Comparison of ENCODE assay signal across 25 cellular contexts in the genomic region with DNA sequence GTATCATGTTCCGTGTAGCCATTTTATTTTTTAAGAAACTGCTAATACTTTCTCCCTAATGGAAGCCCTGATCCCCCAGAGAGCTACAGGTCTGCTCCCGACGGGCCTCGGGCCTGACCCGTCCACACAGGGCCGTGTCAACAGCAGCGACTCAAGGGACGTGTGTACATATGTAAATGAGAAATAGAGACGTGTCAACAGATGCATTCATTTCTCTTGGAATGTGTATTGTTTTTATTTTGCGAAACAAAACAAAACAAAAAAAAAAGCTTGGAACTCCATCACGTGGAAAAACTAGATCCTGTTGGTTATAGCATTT. TPM values are rescaled to one million over a fixed set of nuclear protein-coding genes. Genes with fewer than 3 reads are reported as not detected.
DNase-seq lines count a peak whose midpoint lies in the region; ATAC-seq and TF ChIP-seq lines count a peak whose summit lies in the region.
"Had no signal": no experiment of that assay in that cellular context is flagged by ENCODE, and none has a peak within 500 bp of the region (broad histone marks: within the 10 kb centered on the region; RNA-seq: fewer than 3 reads in every experiment).

No MANE protein-coding gene starts in this region.

- no peaks in the 10 kb centered on the region for H3K4me1 ChIP-seq in cardiac muscle cell (ENCODE audit: low read depth)
- peaks cover 0 to 19% of the 10 kb centered on the region in 2 donors for H3K4me1 ChIP-seq in right atrium auricular region
- H3K4me1 ChIP-seq: breast epithelium had no signal

- no peaks in the 10 kb centered on the region for H3K27me3 ChIP-seq in cardiac muscle cell
- no peaks in the 10 kb centered on the region for H3K27me3 ChIP-seq in right atrium auricular region
- H3K27me3 ChIP-seq: breast epithelium, neutrophil had no signal

- no peaks in the 10 kb centered on the region for H3K9me3 ChIP-seq in cardiac muscle cell (ENCODE audit: low read depth)
- no peaks in the 10 kb centered on the region for H3K9me3 ChIP-seq in right atrium auricular region
- H3K9me3 ChIP-seq: breast epithelium, neutrophil had no signal

- peak overlapping the region; percentile 4 to 23 for H3K27ac Mint-ChIP-seq in T-cell
- H3K27ac Mint-ChIP-seq in activated CD4-positive, alpha-beta memory T cell treated with anti-CD3 and anti-CD28 coated beads for 36 hours, result no peak overlapping the region
- H3K27ac Mint-ChIP-seq: activated T-cell treated with anti-CD3 and anti-CD28 coated beads, Interleukin-2, amount 50 U/mL, for 24 hours; CD8-positive, alpha-beta T cell; GM23338; type B pancreatic cell had no signal

- CTCF ChIA-PET in T-cell (lab: Charles Lee), result interaction anchor here (0.5 to 1.5 kb wide), 3 partner anchors 19 to 1604 kb away, joined by 3 to 4 read pairs (median 4); no protein-coding TSS in a partner anchor
- CTCF ChIA-PET in activated CD4-positive, alpha-beta memory T cell treated with anti-CD3 and anti-CD28 coated beads for 36 hours (lab: Charles Lee), result interaction anchor here (4.2 kb wide), 1 partner anchor 31 kb away, joined by 30 read pairs; the partner anchor contains the start of gene PPIF

- POLR2A ChIA-PET in T-cell (lab: Charles Lee), result interaction anchor here in 1 of 2 donors (0.6 kb wide), 1 partner anchor 67 kb away, joined by 3 read pairs; no protein-coding TSS in a partner anchor
- POLR2A ChIA-PET in activated CD4-positive, alpha-beta memory T cell treated with anti-CD3 and anti-CD28 coated beads for 36 hours (lab: Charles Lee), result interaction anchor here (0.6 to 1.9 kb wide), 4 partner anchors 9 to 16 kb away, joined by 3 to 7 read pairs (median 4); no protein-coding TSS in a partner anchor

- H3K4me3 Mint-ChIP-seq in T-cell, result no peak overlapping the region
- no peak overlapping the region for H3K4me3 Mint-ChIP-seq in activated CD4-positive, alpha-beta memory T cell treated with anti-CD3 and anti-CD28 coated beads for 36 hours
- H3K4me3 Mint-ChIP-seq: activated T-cell treated with anti-CD3 and anti-CD28 coated beads, Interleukin-2, amount 50 U/mL, for 24 hours; CD8-positive, alpha-beta T cell; GM23338; type B pancreatic cell had no signal

- H3K4me1 Mint-ChIP-seq in T-cell, result peaks cover 42 to 53% (median 47%) of the 10 kb centered on the region in 3 donors
- peaks cover 50% of the 10 kb centered on the region for H3K4me1 Mint-ChIP-seq in activated CD4-positive, alpha-beta memory T cell treated with anti-CD3 and anti-CD28 coated beads for 36 hours (ENCODE audit: low read depth)

- H3K4me3 ChIP-seq in cardiac muscle cell (no peak overlapping the region), right atrium auricular region (no peak overlapping the region)
- H3K4me3 ChIP-seq: breast epithelium, GM23338 had no signal

- H3K9me3 Mint-ChIP-seq in T-cell, result peaks cover 0 to 7% (median 5%) of the 10 kb centered on the region in 3 donors
- H3K9me3 Mint-ChIP-seq in activated CD4-positive, alpha-beta memory T cell treated with anti-CD3 and anti-CD28 coated beads for 36 hours, result peaks cover 4% of the 10 kb centered on the region
- H3K9me3 Mint-ChIP-seq: type B pancreatic cell had no signal

- intact Hi-C loops in activated CD4-positive, alpha-beta memory T cell treated with anti-CD3 and anti-CD28 coated beads for 36 hours (cut with micrococcal nuclease), result no loop called here

- DNase-seq in cardiac muscle cell (ENCODE audit: low read depth in 1 of 2, low spot score in 1 of 2) (no peak), right atrium auricular region (ENCODE audit: low spot score) (no peak), T-cell (no peak), fibroblast of gingiva (ENCODE audit: low read depth) (peak; percentile 43), substantia nigra (lab: John Stamatoyannopoulos, UW) (no peak), NCI-H1105 treated with DMSO at 0.1 percent for 48 hours (lab: John Stamatoyannopoulos, UW) (no peak)
- no peak for DNase-seq in activated CD4-positive, alpha-beta memory T cell treated with anti-CD3 and anti-CD28 coated beads for 36 hours
- DNase-seq: activated CD4-positive, alpha-beta T cell treated with anti-CD3 and anti-CD28 coated beads for 4 hours; activated naive CD4-positive, alpha-beta T cell treated with Interleukin-2 at 50 U/mL for 16 hours; activated T-cell treated with anti-CD3 and anti-CD28 coated beads, Interleukin-2, amount 50 U/mL, for 24 hours; CD8-positive, alpha-beta T cell; effector CD4-positive, alpha-beta T cell; foreskin fibroblast; head of caudate nucleus; MM.1S; NCI-H1417; NCI-H2029; NCI-H524 treated with DMSO at 0.1 percent for 48 hours; stimulated activated CD4-positive, alpha-beta T cell treated with anti-CD3 and anti-CD28 coated beads, Interleukin-4, amount 100 ng/mL, for 24 hours had no signal

- no peaks in the 10 kb centered on the region for H3K27me3 Mint-ChIP-seq in T-cell
- no peaks in the 10 kb centered on the region for H3K27me3 Mint-ChIP-seq in activated CD4-positive, alpha-beta memory T cell treated with anti-CD3 and anti-CD28 coated beads for 36 hours
- H3K27me3 Mint-ChIP-seq: activated T-cell treated with anti-CD3 and anti-CD28 coated beads, Interleukin-2, amount 50 U/mL, for 24 hours; type B pancreatic cell had no signal

- TF ChIP-seq CTCF in cardiac muscle cell (IDR thresholded peaks at IDR 0.05; ENCODE audit: low read depth, low read length) (no peak), right atrium auricular region (IDR thresholded peaks at IDR 0.05) (no peak)

- ATAC-seq in T-cell (replicated peaks in 1 of 4) (no peak), HG03571 (IDR thresholded peaks at IDR 0.05; ENCODE audit: unreplicated experiment) (no peak)
- ATAC-seq: CD8-positive, alpha-beta T cell; GM23338; SK-N-SH treated with all-trans-retinoic acid at 6 μM for 48 hours had no signal

- peak overlapping the region; percentile 51 for H3K27ac ChIP-seq in cardiac muscle cell
- H3K27ac ChIP-seq in right atrium auricular region, result no peak overlapping the region
- H3K27ac ChIP-seq in substantia nigra (ENCODE audit: low read depth, low read length, poor library complexity, severe bottlenecking), result peak overlapping the region; percentile 10
- H3K27ac ChIP-seq: breast epithelium, neutrophil had no signal

- peaks cover 11% of the 10 kb centered on the region for H3K36me3 ChIP-seq in cardiac muscle cell
- peaks cover 37% of the 10 kb centered on the region for H3K36me3 ChIP-seq in right atrium auricular region

- peaks cover 14% of the 10 kb centered on the region for H3K36me3 Mint-ChIP-seq in T-cell
- peaks cover 20% of the 10 kb centered on the region for H3K36me3 Mint-ChIP-seq in activated CD4-positive, alpha-beta memory T cell treated with anti-CD3 and anti-CD28 coated beads for 36 hours
- H3K36me3 Mint-ChIP-seq: type B pancreatic cell had no signal

RNA-seq across cellular contexts. Expression of gene PPIF, which starts 31.7 kb away (rescaled TPM):
- total RNA-seq in cardiac muscle cell, result 86.6 and 101 TPM in 2 replicates
- polyA plus RNA-seq in cardiac muscle cell, result 125 and 143 TPM in 2 replicates
- 10 to 100 TPM; 63.0 to 87.6 TPM for total RNA-seq in right atrium auricular region
- total RNA-seq in T-cell, result 10 to 100 TPM; 25.6 to 36.2 (median 31.3) TPM
- 10 to 100 TPM; 87.2 to 94.0 TPM for total RNA-seq in activated CD4-positive, alpha-beta memory T cell treated with anti-CD3 and anti-CD28 coated beads for 36 hours

Comparison
In these comparisons a context has a peak if more than half of its experiments do, and no peak if none do; other contexts are left out.
1. H3K27ac ChIP-seq: peak in cardiac muscle cell (single experiment) and substantia nigra (single experiment); none in right atrium auricular region (0 of 2).